In the genomic region with DNA sequence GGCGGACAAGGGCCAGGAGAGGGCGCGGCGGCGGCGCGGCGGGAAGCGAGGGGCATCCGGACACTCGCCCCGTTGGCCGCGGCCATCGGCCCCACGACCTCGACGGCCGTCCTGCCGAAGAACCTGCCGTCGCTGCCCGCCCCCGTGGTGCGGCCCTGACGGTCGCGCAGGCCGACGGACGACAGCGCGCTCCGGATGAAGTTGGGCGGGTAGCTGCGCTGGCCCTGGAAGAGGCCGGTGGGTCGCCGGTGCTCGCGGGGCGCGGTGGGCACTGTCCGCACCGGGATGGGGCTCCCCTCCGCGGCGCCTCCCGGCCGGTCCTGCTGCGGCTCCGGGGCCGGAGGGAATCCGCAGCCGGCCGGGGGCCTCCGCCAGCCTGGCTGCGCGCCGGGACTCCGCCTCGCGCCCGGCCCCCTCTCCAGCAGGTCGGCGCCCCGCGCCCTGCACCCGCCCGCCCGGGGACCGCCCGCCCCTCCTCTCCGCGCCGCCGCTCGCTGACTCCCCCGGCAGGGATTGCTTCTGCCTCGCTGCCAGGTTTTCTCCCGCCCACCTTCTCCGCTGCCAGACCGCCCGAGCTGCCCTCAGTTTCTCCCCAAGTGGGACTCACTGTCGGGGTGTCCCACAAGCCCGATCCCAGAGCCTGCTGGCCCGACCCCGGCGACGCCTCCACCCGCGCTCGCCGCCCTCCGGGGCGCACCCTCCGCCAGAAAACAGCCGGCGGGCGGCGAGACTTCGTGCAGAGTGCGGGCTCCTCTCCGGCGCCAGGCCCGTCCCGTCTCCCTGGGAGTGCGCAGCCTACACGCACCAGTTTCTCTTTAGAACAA, we compare ENCODE assay signal across 9 cellular contexts. TPM values are rescaled to one million over a fixed set of nuclear protein-coding genes. Genes with fewer than 3 reads are reported as not detected.
A peak's percentile ranks its signal among the peaks of the same experiment; 100 is the strongest.
DNase-seq lines count a peak whose midpoint lies in the region; ATAC-seq and TF ChIP-seq lines count a peak whose summit lies in the region.
"Not testable (repeated sequence)": the region's sequence is repeated elsewhere in the genome, so short reads cannot be mapped to it uniquely, and the experiment has no call there.
"Had no signal": no experiment of that assay in that cellular context is flagged by ENCODE, and none has a peak within 500 bp of the region (broad histone marks: within the 10 kb centered on the region; RNA-seq: fewer than 3 reads in every experiment).

No MANE protein-coding gene starts in this region.

- ATAC-seq in memory B cell (ENCODE audit: low read depth), result not testable (repeated sequence)
- ATAC-seq in aorta (ENCODE audit: low FRiP score), result peak; percentile 51

- H3K4me1 Mint-ChIP-seq in chondrocyte (ENCODE audit: low read depth); memory B cell: not testable (repeated sequence)

- TF ChIP-seq CTCF in GM10266 (IDR thresholded peaks at IDR 0.05; ENCODE audit: control insufficient read depth, insufficient read depth, low read depth, missing control alignments); chondrocyte (IDR thresholded peaks at IDR 0.05); cardiac muscle cell (IDR thresholded peaks at IDR 0.05; ENCODE audit: low read depth, low read length): not testable (repeated sequence)

- peak overlapping the region; percentile 65 for H3K4me3 Mint-ChIP-seq in chondrocyte (ENCODE audit: unreplicated experiment)
- peak overlapping the region; percentile 8 for H3K4me3 Mint-ChIP-seq in memory B cell

- peaks cover 32% of the 10 kb centered on the region for H3K27me3 ChIP-seq in NT2/D1 (ENCODE audit: insufficient read depth, insufficient read length)
- H3K27me3 ChIP-seq in cardiac muscle cell, result peaks cover 46% of the 10 kb centered on the region
- not testable (repeated sequence) for H3K27me3 ChIP-seq in aorta (ENCODE audit: control insufficient read depth in 1 of 2, insufficient read depth in 2 of 2, low read length in 1 of 2)

- 1 to 2% methylated on average over 72 to 109 of the region's 109 CpGs for WGBS in aorta, 2 donors

- DNase-seq in GM10266 (ENCODE audit: extremely low spot score), result peak; percentile 18
- DNase-seq in NT2/D1 (ENCODE audit: low read depth, low spot score); chondrocyte (ENCODE audit: low spot score); skeletal muscle cell (ENCODE audit: low read depth): not testable (repeated sequence)
- peak; percentile 40 for DNase-seq in activated T-cell treated with anti-CD3 and anti-CD28 coated beads, Interleukin-2, amount 50 U/mL, for 1 hour
- DNase-seq in cardiac muscle cell (ENCODE audit: low read depth in 1 of 2, low spot score in 1 of 2), result peak; percentile 17 to 36
- peak in 1 of 2 donors; percentile 22 for DNase-seq in memory B cell (ENCODE audit: low spot score in 2 of 2)
- DNase-seq in aorta, result peak; percentile 50 to 77

- H3K27me3 Mint-ChIP-seq in chondrocyte (ENCODE audit: low read depth), result peaks cover 12% of the 10 kb centered on the region
- not testable (repeated sequence) for H3K27me3 Mint-ChIP-seq in memory B cell

- H3K36me3 ChIP-seq in NT2/D1 (ENCODE audit: insufficient read depth, insufficient read length, low read length); cardiac muscle cell; aorta (ENCODE audit: control insufficient read depth in 1 of 2, insufficient read depth in 2 of 2, low read length in 1 of 2): not testable (repeated sequence)

- H3K4me3 ChIP-seq in NT2/D1 (ENCODE audit: insufficient read length, low read depth), result peak overlapping the region; percentile 37
- peak overlapping the region; percentile 39 for H3K4me3 ChIP-seq in cardiac muscle cell
- peak overlapping the region; percentile 42 for H3K4me3 ChIP-seq in skeletal muscle cell (ENCODE audit: low read depth, low read length)
- peak overlapping the region in 1 of 2 donors; percentile 18 for H3K4me3 ChIP-seq in aorta (ENCODE audit: low read length in 2 of 2)

- not testable (repeated sequence) for H3K4me1 ChIP-seq in NT2/D1 (ENCODE audit: insufficient read depth, insufficient read length); cardiac muscle cell (ENCODE audit: low read depth); aorta (ENCODE audit: control insufficient read depth in 1 of 2, insufficient read depth in 2 of 2, low read length in 2 of 2)

- H3K9ac ChIP-seq in NT2/D1 (ENCODE audit: insufficient read length, low read depth), result peak overlapping the region; percentile 79

- not testable (repeated sequence) for H3K27ac ChIP-seq in cardiac muscle cell; aorta (ENCODE audit: low read depth in 1 of 2, low read length in 2 of 2)

- not testable (repeated sequence) for H3K9me3 ChIP-seq in NT2/D1 (ENCODE audit: insufficient read depth, low read length); cardiac muscle cell (ENCODE audit: low read depth); aorta (ENCODE audit: control insufficient read depth, low read length)

- not testable (repeated sequence) for H3K9me3 Mint-ChIP-seq in chondrocyte (ENCODE audit: low read depth); memory B cell

- H3K27ac Mint-ChIP-seq in chondrocyte (ENCODE audit: unreplicated experiment); memory B cell: not testable (repeated sequence)

- intact Hi-C loops in aorta (cut with DNase I), result not testable (repeated sequence)

- not testable (repeated sequence) for H3K36me3 Mint-ChIP-seq in chondrocyte (ENCODE audit: low read depth); memory B cell

RNA-seq across cellular contexts. Expression of a gene that starts 44.0 kb away (rescaled TPM):
- total RNA-seq in chondrocyte (7.7 to 10.0 TPM (median 9.8 TPM) in 3 replicates), cardiac muscle cell (14.7 and 16.6 TPM in 2 replicates), aorta (10 to 100 TPM; 12.8 to 14.0 TPM)
- polyA plus RNA-seq in cardiac muscle cell (15.7 and 17.5 TPM in 2 replicates), aorta (10 to 100 TPM in 1 of 2 donors, 1 to 10 TPM in 1; 7.0 to 95.5 TPM)

RNA-seq across cellular contexts. Expression of a gene that starts 44.9 kb away (rescaled TPM):
- 0.17 to 0.44 TPM (median 0.26 TPM) in 3 replicates for total RNA-seq in chondrocyte
- 0.81 and 1.5 TPM in 2 replicates for total RNA-seq in cardiac muscle cell
- not detected in 2 replicates for polyA plus RNA-seq in cardiac muscle cell
- total RNA-seq in aorta, result under 1 TPM in 1 of 2 donors, not detected in 1; 0.27 TPM
- not detected for polyA plus RNA-seq in aorta
- total RNA-seq: H4 had no signal
